ENCODE assay signal across 18 cellular contexts in genomic region chr13:30293995-30294394, GRCh38. TPM values are rescaled to one million over a fixed set of nuclear protein-coding genes. Genes with fewer than 3 reads are reported as not detected.
A peak's percentile ranks its signal among the peaks of the same experiment; 100 is the strongest.
DNase-seq lines count a peak whose midpoint lies in the region; ATAC-seq, FAIRE-seq and TF ChIP-seq lines count a peak whose summit lies in the region.
"Had no signal": no experiment of that assay in that cellular context is flagged by ENCODE, and none has a peak within 500 bp of the region (broad histone marks: within the 10 kb centered on the region; RNA-seq: fewer than 3 reads in every experiment).

No MANE protein-coding gene starts in this region.

- no peak overlapping the region for H3K9ac ChIP-seq in K562 (ENCODE audit: insufficient read depth in 1 of 2, low read depth in 2 of 2, low read length in 2 of 2)
- H3K9ac ChIP-seq: GM23248 had no signal

- TF ChIP-seq RAD21 in K562 (CRISPR knock-in tag; conservative IDR thresholded peaks at IDR 0.05 in 1 of 2, IDR thresholded peaks at IDR 0.05 in 1 of 2), result no peak

- ATAC-seq in K562, result no peak
- peak; percentile 63 to 93 for ATAC-seq in lower lobe of right lung

- no peak for TF ChIP-seq EP300 in K562 (IDR thresholded peaks at IDR 0.05; ENCODE audit: low read length)

- CTCF ChIA-PET in K562 (lab: Yijun Ruan, JAX; ENCODE audit: low intra/inter-chr PET ratio), result no interaction called here

- in situ Hi-C loops in K562 (cut with MboI), result no loop called here

- no peak overlapping the region for H2AFZ ChIP-seq in K562 (ENCODE audit: low read depth, low read length)
- H2AFZ ChIP-seq: GM23248 had no signal

- intact Hi-C loops in K562 (cut with micrococcal nuclease) (no loop called here), lower lobe of right lung (cut with DNase I) (no loop called here), thyroid gland (cut with DNase I) (no loop called here)

- POLR2A ChIA-PET in K562 (lab: Yijun Ruan, JAX), result interaction anchor here (0.6 to 1.2 kb wide), 3 partner anchors 9 to 62 kb away, joined by 3 to 6 read pairs (median 4); no protein-coding TSS in a partner anchor

- H3K36me3 ChIP-seq in K562 (ENCODE audit: control insufficient read depth, insufficient read depth, low read length) (no peaks in the 10 kb centered on the region; the same call in 2 of the 3 replicates), lower lobe of right lung (no peaks in the 10 kb centered on the region), thyroid gland (no peaks in the 10 kb centered on the region)

- TF ChIP-seq CTCF in GM12865 (IDR thresholded peaks at IDR 0.05; ENCODE audit: insufficient read depth, low read depth, low read length, missing control alignments) (no peak), K562 (IDR thresholded peaks at IDR 0.05 in 2 of 3, conservative IDR thresholded peaks at IDR 0.05 in 1 of 3; ENCODE audit: insufficient read depth in 2 of 3, low read depth in 1 of 3, low read length in 3 of 3) (no peak), lower lobe of right lung (IDR thresholded peaks at IDR 0.05) (no peak), thyroid gland (IDR thresholded peaks at IDR 0.05) (no peak)

- H3K4me3 ChIP-seq in GM12865 (ENCODE audit: low read depth, low read length) (no peak overlapping the region), K562 (no peak overlapping the region), lower lobe of right lung (no peak overlapping the region), thyroid gland (replicated peaks in 1 of 3) (no peak overlapping the region)
- H3K4me3 ChIP-seq: GM23248 had no signal

- no peak overlapping the region for H3K4me2 ChIP-seq in K562 (ENCODE audit: insufficient read depth, low read length)

- no peaks in the 10 kb centered on the region for H3K9me3 ChIP-seq in K562 (replicated peaks; ENCODE audit: control insufficient read depth, insufficient read depth, low read depth, low read length)
- H3K9me3 ChIP-seq in lower lobe of right lung, result no peaks in the 10 kb centered on the region
- no peaks in the 10 kb centered on the region for H3K9me3 ChIP-seq in thyroid gland

- H3K27me3 ChIP-seq in K562 (ENCODE audit: control insufficient read depth in 2 of 2, insufficient read depth in 2 of 2, low read length in 2 of 2) (no peaks in the 10 kb centered on the region), lower lobe of right lung (ENCODE audit: low read depth) (no peaks in the 10 kb centered on the region), thyroid gland (no peaks in the 10 kb centered on the region)

- peaks cover 61% of the 10 kb centered on the region for H3K79me2 ChIP-seq in K562 (ENCODE audit: control insufficient read depth, insufficient read depth, low read length)

- TF ChIP-seq POLR2A in K562 (conservative IDR thresholded peaks at IDR 0.05) (no peak), thyroid gland (IDR thresholded peaks at IDR 0.05) (no peak)

- WGBS in K562 (ENCODE audit: insufficient coverage, low coverage, missing lambda C conversion rate), result 35% methylated on average over 2 of the region's 3 CpGs
- 36 to 38% methylated on average over 3 of the region's 3 CpGs for WGBS in thyroid gland, 2 donors

- FAIRE-seq in GM19239 (lab: Jason Lieb, UNC) (peak; percentile 21), K562 (lab: Jason Lieb, UNC) (no peak)
- FAIRE-seq: A204.1, G401.6, H54, HTR-8/SVneo had no signal

- H4K20me1 ChIP-seq in K562 (replicated peaks; ENCODE audit: control insufficient read depth, insufficient read depth, low read length), result no peaks in the 10 kb centered on the region

- H3K9me1 ChIP-seq in K562 (ENCODE audit: control insufficient read depth, insufficient read depth, low read length), result no peaks in the 10 kb centered on the region

- H3K4me1 ChIP-seq in K562 (replicated peaks in 1 of 2; ENCODE audit: control insufficient read depth in 2 of 2, insufficient read depth in 2 of 2, low read length in 2 of 2) (peaks cover 0 to 7% of the 10 kb centered on the region in 2 experiments; a peak in 2 of 5 replicates), lower lobe of right lung (no peaks in the 10 kb centered on the region), thyroid gland (no peaks in the 10 kb centered on the region)

- DNase-seq in GM12865 (ENCODE audit: low read depth) (peak; percentile 16), GM19239 (ENCODE audit: insufficient read length, low spot score) (no peak), K562 (ENCODE audit: extremely low read depth in 1 of 4, low spot score in 3 of 4) (no peak), lower lobe of right lung (no peak), SIG-M5 treated with dmso at 0.1 percent for 504 hours (lab: John Stamatoyannopoulos, UW; ENCODE audit: unreplicated experiment) (no peak), thyroid gland (no peak), NCI-H2171 treated with DMSO at 0.1 percent for 48 hours (lab: John Stamatoyannopoulos, UW) (no peak), NCI-H510A (lab: John Stamatoyannopoulos, UW) (no peak)
- DNase-seq: C1 segment of cervical spinal cord; CD4-positive, alpha-beta T cell; DMS79; EL; GM23248; KBM-7 had no signal

- no TSS peak for BruUV-seq in K562 (replicated peaks; lab: Mats Ljungman, UMichigan)

- no peak overlapping the region for H3K27ac ChIP-seq in K562 (ENCODE audit: extremely low read depth, low read depth, low read length)
- no peak overlapping the region for H3K27ac ChIP-seq in lower lobe of right lung
- no peak overlapping the region for H3K27ac ChIP-seq in thyroid gland
- H3K27ac ChIP-seq: GM23248 had no signal

TF ChIP-seq in K562, 482 proteins besides CTCF, POLR2A, EP300 and RAD21:
- TF ChIP-seq ZNF316 (IDR thresholded peaks at IDR 0.05) (peak; percentile 21; the same call in 1 of the 2 replicates), MAFG (tag; conservative IDR thresholded peaks at IDR 0.05) (0 out of 2 replicates have a peak, but pooled peaks have one; percentile 15), RFX5 (IDR thresholded peaks at IDR 0.05; ENCODE audit: low read depth, low read length) (no peak), NKRF (IDR thresholded peaks at IDR 0.05; ENCODE audit: borderline replicate concordance) (no peak)
TF ChIP-seq in K562: peak in this region for 2.

RNA-seq across cellular contexts. Expression of gene KATNAL1, which starts 13.4 kb away (rescaled TPM):
- total RNA-seq in K562 (2011; cell fraction: chromatin; rRNA removed; ENCODE audit: low replicate concordance), result 12.1 and 24.1 TPM in 2 replicates
- 4.2 and 5.1 TPM in 2 replicates for total RNA-seq in K562 (2011; cell fraction: nucleolus; rRNA removed)
- total RNA-seq in K562 (2011; cell fraction: nucleoplasm; rRNA removed), result 14.5 and 20.1 TPM in 2 replicates
- total RNA-seq in K562 (2014; rRNA removed), result 2.2 and 3.5 TPM in 2 replicates
- total RNA-seq in K562 (2014; rRNA removed; fragmentation: Illumina TruSeq; extraction: Trizol), result 8.2 and 9.7 TPM in 2 replicates
- total RNA-seq in K562 (2015; rRNA removed; fragmentation: Illumina TruSeq; extraction: Trizol), result 6.0 and 6.3 TPM in 2 replicates
- total RNA-seq in K562 (2021), result 6.3 and 6.4 TPM in 2 replicates
- 4.9 and 6.7 TPM in 2 replicates for polyA plus RNA-seq in K562 (2011; rRNA removed)
- polyA plus RNA-seq in K562 (2011; cell fraction: cytosol; rRNA removed), result 1.5 and 3.0 TPM in 2 replicates
- polyA plus RNA-seq in K562 (2011; cell fraction: nucleus; rRNA removed), result 4.2 and 4.8 TPM in 2 replicates
- 2.9 and 4.4 TPM in 2 replicates for polyA plus RNA-seq in K562 (2012)
- 4.6 and 5.5 TPM in 2 replicates for polyA plus RNA-seq in K562 (2014; fragmentation: Illumina TruSeq; extraction: Trizol)
- 1 to 10 TPM; 2.7 to 3.0 TPM for polyA plus RNA-seq in K562 (2014; fragmentation: Nextera tagmentation; extraction: Ambion mirVana)
- polyA plus RNA-seq in K562 (2014; rRNA removed), result 2.4 and 2.5 TPM in 2 replicates
- polyA minus RNA-seq in K562 (2011; rRNA and poly(A)+ RNA removed), result 11.7 and 16.3 TPM in 2 replicates
- polyA minus RNA-seq in K562 (2011; cell fraction: cytosol; rRNA and poly(A)+ RNA removed), result 2.2 and 4.9 TPM in 2 replicates
- 5.4 and 11.6 TPM in 2 replicates for polyA minus RNA-seq in K562 (2011; cell fraction: nucleus; rRNA and poly(A)+ RNA removed)
- 18.4 TPM for total RNA-seq in lower lobe of right lung
- 10 to 100 TPM in 1 of 4 donors, 1 to 10 TPM in 3; 8.0 to 25.7 (median 9.5) TPM for total RNA-seq in thyroid gland
